8 cellular contexts compared by ENCODE assay signal in the genomic region with DNA sequence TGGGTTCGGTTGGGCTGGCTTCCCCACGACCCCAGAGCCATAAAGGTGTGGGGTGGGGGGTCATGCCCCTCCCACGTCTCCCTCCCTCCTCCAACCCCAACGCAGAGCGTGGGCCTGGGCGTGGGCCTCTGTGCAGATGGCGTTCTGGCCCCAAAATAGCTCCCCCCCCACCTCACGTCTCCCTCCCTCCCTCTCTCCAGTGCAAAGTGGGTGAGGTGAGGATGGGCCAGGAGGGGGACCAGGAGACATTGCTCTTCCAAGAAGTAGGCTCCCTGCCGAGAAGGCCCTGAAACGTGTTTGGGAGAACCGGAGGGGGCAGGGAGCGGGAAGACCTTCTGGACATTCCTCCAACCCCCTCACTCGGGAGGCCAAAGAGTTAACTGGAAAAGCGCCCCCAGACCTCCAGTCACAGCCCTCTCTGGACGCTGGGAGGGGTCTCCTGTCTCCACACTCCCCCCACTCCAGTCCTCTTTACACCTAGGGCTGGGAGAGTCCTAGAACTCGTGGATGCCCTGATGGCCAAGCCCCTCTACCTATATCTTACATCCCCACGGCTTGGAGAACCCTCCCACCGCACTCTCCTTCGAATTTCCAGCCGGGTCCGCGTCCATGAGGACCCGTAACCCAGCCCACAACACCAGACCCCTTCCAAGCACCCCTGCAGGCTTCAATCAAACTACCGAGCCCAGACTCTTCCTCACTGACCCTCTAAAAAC. TPM values are rescaled to one million over a fixed set of nuclear protein-coding genes. Genes with fewer than 3 reads are reported as not detected.
DNase-seq lines count a peak whose midpoint lies in the region; ATAC-seq and TF ChIP-seq lines count a peak whose summit lies in the region.

No MANE protein-coding gene starts in this region.

- no peaks in the 10 kb centered on the region for H3K36me3 ChIP-seq in CD4-positive, CD25-positive, alpha-beta regulatory T cell (ENCODE audit: control insufficient read depth, insufficient read depth, low read length)
- no peaks in the 10 kb centered on the region for H3K36me3 ChIP-seq in HUES48 (ENCODE audit: control insufficient read depth, insufficient read depth, low read length)
- no peaks in the 10 kb centered on the region for H3K36me3 ChIP-seq in SJCRH30

- peaks cover 0 to 23% (median 11%) of the 10 kb centered on the region in 4 donors for H3K4me1 Mint-ChIP-seq in CD4-positive, CD25-positive, alpha-beta regulatory T cell
- H3K4me1 Mint-ChIP-seq in nephron = peaks cover 10% of the 10 kb centered on the region

- intact Hi-C loops in sciatic nerve (cut with DNase I) = no loop called here

- peaks cover 82% of the 10 kb centered on the region for H3K27me3 Mint-ChIP-seq in CD4-positive, CD25-positive, alpha-beta regulatory T cell
- H3K27me3 Mint-ChIP-seq in nephron (ENCODE audit: low read depth) = peaks cover 78% of the 10 kb centered on the region

- no peak for TF ChIP-seq CTCF in nephron (IDR thresholded peaks at IDR 0.05; ENCODE audit: unreplicated experiment in 3 of 3)

- H3K9ac ChIP-seq in HUES48 (ENCODE audit: low read depth, low read length) = peak overlapping the region; percentile 40

- no peak overlapping the region for H3K27ac Mint-ChIP-seq in CD4-positive, CD25-positive, alpha-beta regulatory T cell
- H3K27ac Mint-ChIP-seq in nephron = no peak overlapping the region

- H3K27me3 ChIP-seq in CD4-positive, CD25-positive, alpha-beta regulatory T cell (ENCODE audit: control insufficient read depth, insufficient read depth, low read length) = peaks cover 22% of the 10 kb centered on the region
- H3K27me3 ChIP-seq in HUES48 (ENCODE audit: control insufficient read depth, insufficient read depth, low read length) (no peaks in the 10 kb centered on the region), SJCRH30 (peaks cover 3% of the 10 kb centered on the region; the same call in 1 of the 2 replicates)

- no peak overlapping the region for H3K27ac ChIP-seq in CD4-positive, CD25-positive, alpha-beta regulatory T cell (ENCODE audit: insufficient read depth, low read length, poor library complexity, severe bottlenecking)
- H3K27ac ChIP-seq in HUES48 (ENCODE audit: low read depth, low read length) = peak overlapping the region; percentile 83
- H3K27ac ChIP-seq in SJCRH30 = no peak overlapping the region

- peaks cover 18% of the 10 kb centered on the region for H3K4me1 ChIP-seq in CD4-positive, CD25-positive, alpha-beta regulatory T cell (ENCODE audit: control insufficient read depth, insufficient read depth, low read length, poor library complexity, severe bottlenecking)
- H3K4me1 ChIP-seq in HUES48 (ENCODE audit: control insufficient read depth, insufficient read depth, low read length) = peaks cover 9% of the 10 kb centered on the region
- no peaks in the 10 kb centered on the region for H3K4me1 ChIP-seq in SJCRH30

- ATAC-seq in CD4-positive, CD25-positive, alpha-beta regulatory T cell (ENCODE audit: low read depth in 2 of 2) = no peak
- ATAC-seq in sciatic nerve = no peak

- H3K9me3 Mint-ChIP-seq in CD4-positive, CD25-positive, alpha-beta regulatory T cell = peaks cover 0 to 3% (median 0%) of the 10 kb centered on the region in 7 donors
- H3K9me3 Mint-ChIP-seq in nephron = peaks cover 2% of the 10 kb centered on the region

- DNase-seq in CD4-positive, CD25-positive, alpha-beta regulatory T cell = no peak
- peak; percentile 59 for DNase-seq in cerebellar cortex (ENCODE audit: low spot score)
- DNase-seq in SJCRH30 = no peak
- DNase-seq in stimulated activated CD8-positive, alpha-beta memory T cell treated with anti-CD3 and anti-CD28 coated beads, Interleukin-4, amount 100 ng/mL, for 48 hours = no peak
- DNase-seq in sciatic nerve (ENCODE audit: low spot score) = no peak
- no peak for DNase-seq in ureter (ENCODE audit: low spot score)

- H3K36me3 Mint-ChIP-seq in CD4-positive, CD25-positive, alpha-beta regulatory T cell = peaks cover 4% of the 10 kb centered on the region
- H3K36me3 Mint-ChIP-seq in nephron (ENCODE audit: low read depth) = no peaks in the 10 kb centered on the region

- no peaks in the 10 kb centered on the region for H3K9me3 ChIP-seq in CD4-positive, CD25-positive, alpha-beta regulatory T cell (ENCODE audit: control insufficient read depth in 2 of 2, low read length in 2 of 2)
- H3K9me3 ChIP-seq in HUES48 (ENCODE audit: control insufficient read depth, insufficient read depth, low read length) = no peaks in the 10 kb centered on the region
- no peaks in the 10 kb centered on the region for H3K9me3 ChIP-seq in SJCRH30 (replicated peaks)

- peak overlapping the region in 3 of 4 donors; percentile 10 to 84 (median 13) for H3K4me3 Mint-ChIP-seq in CD4-positive, CD25-positive, alpha-beta regulatory T cell
- peak overlapping the region; percentile 72 to 78 (median 76) for H3K4me3 Mint-ChIP-seq in nephron

- no peak overlapping the region for H3K4me3 ChIP-seq in CD4-positive, CD25-positive, alpha-beta regulatory T cell (ENCODE audit: low read depth, low read length)
- peak overlapping the region; percentile 70 for H3K4me3 ChIP-seq in HUES48 (ENCODE audit: low read depth, low read length)
- H3K4me3 ChIP-seq in SJCRH30 = no peak overlapping the region

RNA-seq across cellular contexts. Expression of gene UNC13A, which starts 0.9 kb away (rescaled TPM):
- total RNA-seq in CD4-positive, CD25-positive, alpha-beta regulatory T cell = not detected
- polyA plus RNA-seq in CD4-positive, CD25-positive, alpha-beta regulatory T cell = not detected
- 0.02 TPM in 1 of 2 replicates, not detected in the other for total RNA-seq in SJCRH30 (2014; rRNA removed; shearing (Covaris generic))
- total RNA-seq in sciatic nerve = 0.13 TPM
- 1.4 TPM for total RNA-seq in ureter

RNA-seq across cellular contexts. Expression of gene MAP1S, which starts 32.0 kb away (rescaled TPM):
- total RNA-seq in CD4-positive, CD25-positive, alpha-beta regulatory T cell = 47.6 TPM
- polyA plus RNA-seq in CD4-positive, CD25-positive, alpha-beta regulatory T cell = 10 to 100 TPM; 14.0 to 26.6 (median 20.1) TPM
- 27.3 and 29.6 TPM in 2 replicates for total RNA-seq in SJCRH30 (2014; rRNA removed; shearing (Covaris generic))
- total RNA-seq in sciatic nerve (55.8 TPM), ureter (61.6 TPM)
